36 cellular contexts compared by ENCODE assay signal in the genomic region with DNA sequence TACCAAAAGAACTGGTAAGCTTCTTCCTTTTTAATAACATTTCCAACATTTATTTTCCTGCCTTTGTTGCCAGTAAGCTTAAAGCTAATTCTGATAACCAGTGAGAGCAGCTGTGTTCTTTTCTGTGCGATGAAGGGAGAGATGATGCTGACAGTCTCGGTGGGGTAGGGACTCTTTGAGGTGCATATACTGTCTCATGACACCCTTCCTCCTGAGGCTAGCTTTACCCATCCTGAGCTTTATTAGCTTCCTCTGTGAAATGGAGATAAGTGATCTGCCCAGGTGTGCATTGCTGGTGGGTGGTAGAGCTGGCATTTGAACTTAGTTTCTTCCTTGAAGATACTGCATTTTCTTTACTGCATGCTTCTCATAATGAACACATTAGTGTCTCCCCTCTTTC.
"Had no signal": no experiment of that assay in that cellular context is flagged by ENCODE, and none has a peak within 500 bp of the region (broad histone marks: within the 10 kb centered on the region; RNA-seq: fewer than 3 reads in every experiment).

No MANE protein-coding gene starts in this region.

- H3K4me3 Mint-ChIP-seq: activated CD4-positive, alpha-beta memory T cell treated with anti-CD3 and anti-CD28 coated beads for 36 hours; activated CD4-positive, alpha-beta T cell treated with anti-CD3 and anti-CD28 coated beads for 36 hours; activated CD4-positive, alpha-beta T cell treated with anti-CD3 and anti-CD28 coated beads, Interleukin-2, amount 10 ng/mL, durations not matched to agents 24 days and 14 days; activated CD8-positive, alpha-beta memory T cell treated with anti-CD3 and anti-CD28 coated beads, Interleukin-2, amount 10 ng/mL, durations not matched to agents 7 days and 5 days; activated CD8-positive, alpha-beta T cell treated with anti-CD3 and anti-CD28 coated beads, Interleukin-2, amount 10 ng/mL, durations not matched to agents 7 days and 5 days; activated naive CD4-positive, alpha-beta T cell treated with anti-CD3 and anti-CD28 coated beads for 36 hours; activated naive CD4-positive, alpha-beta T cell treated with anti-CD3 and anti-CD28 coated beads, Interleukin-2, amount 50 U/mL, for 24 hours; activated naive CD8-positive, alpha-beta T cell treated with anti-CD3 and anti-CD28 coated beads for 36 hours; activated naive CD8-positive, alpha-beta T cell treated with anti-CD3 and anti-CD28 coated beads, Interleukin-2, amount 50 U/mL, for 24 hours; activated T-helper 1 cell treated with anti-CD3 and anti-CD28 coated beads, Interleukin-12 subunit alpha, Interleukin-12 subunit beta, Interleukin-2, Interleukin-4 antibody, amounts not matched to agents 30 ng/mL and 10 ng/mL and 1 ng/mL, durations not matched to agents 14 hours and 24 hours and 36 hours; effector memory CD8-positive, alpha-beta T cell; T-helper 2 cell treated with Interferon-gamma antibody and Interleukin-4, amounts not matched to agents 5 μg/mL and 100 μg/mL, for 36 hours had no signal

- H3K4me1 ChIP-seq: adrenal gland, body of pancreas, esophagus muscularis mucosa, gastrocnemius medialis, heart left ventricle had no signal

- H3K36me3 Mint-ChIP-seq: activated CD4-positive, alpha-beta memory T cell treated with anti-CD3 and anti-CD28 coated beads for 36 hours; activated naive CD8-positive, alpha-beta T cell treated with anti-CD3 and anti-CD28 coated beads for 36 hours had no signal

- H3K9me3 Mint-ChIP-seq: activated CD4-positive, alpha-beta memory T cell treated with anti-CD3 and anti-CD28 coated beads for 36 hours; activated CD4-positive, alpha-beta T cell treated with anti-CD3 and anti-CD28 coated beads, Interleukin-2, amount 10 ng/mL, durations not matched to agents 24 days and 14 days; activated naive CD4-positive, alpha-beta T cell treated with anti-CD3 and anti-CD28 coated beads for 36 hours; activated naive CD4-positive, alpha-beta T cell treated with anti-CD3 and anti-CD28 coated beads, Interleukin-2, amount 50 U/mL, for 24 hours; activated naive CD8-positive, alpha-beta T cell treated with anti-CD3 and anti-CD28 coated beads for 36 hours; activated naive CD8-positive, alpha-beta T cell treated with anti-CD3 and anti-CD28 coated beads, Interleukin-2, amount 50 U/mL, for 24 hours; activated T-helper 1 cell treated with anti-CD3 and anti-CD28 coated beads, Interleukin-12 subunit alpha, Interleukin-12 subunit beta, Interleukin-2, Interleukin-4 antibody, amounts not matched to agents 30 ng/mL and 10 ng/mL and 1 ng/mL, durations not matched to agents 14 hours and 24 hours and 36 hours; activated T-helper 2 cell treated with anti-CD3 and anti-CD28 coated beads, Interferon-gamma antibody, Interleukin-2, Interleukin-4, amounts not matched to agents 10 μg/mL and 5 μg/mL and 100 μg/mL, durations not matched to agents 14 hours and 24 hours and 36 hours; effector memory CD8-positive, alpha-beta T cell; T-helper 2 cell treated with Interferon-gamma antibody and Interleukin-4, amounts not matched to agents 5 μg/mL and 100 μg/mL, for 36 hours had no signal

- H3K27me3 ChIP-seq: adrenal gland, body of pancreas, esophagus muscularis mucosa, foreskin keratinocyte, gastrocnemius medialis, heart left ventricle had no signal

- H3K36me3 ChIP-seq: adrenal gland, gastrocnemius medialis, WERI-Rb-1 had no signal

- H3K4me3 ChIP-seq: adrenal gland, body of pancreas, esophagus muscularis mucosa, gastrocnemius medialis, heart left ventricle had no signal

- H3K27ac Mint-ChIP-seq: activated CD4-positive, alpha-beta memory T cell treated with anti-CD3 and anti-CD28 coated beads for 36 hours; activated CD4-positive, alpha-beta T cell treated with anti-CD3 and anti-CD28 coated beads for 36 hours; activated CD4-positive, alpha-beta T cell treated with anti-CD3 and anti-CD28 coated beads, Interleukin-2, amount 10 ng/mL, durations not matched to agents 24 days and 14 days; activated CD8-positive, alpha-beta memory T cell treated with anti-CD3 and anti-CD28 coated beads, Interleukin-2, amount 10 ng/mL, durations not matched to agents 7 days and 5 days; activated CD8-positive, alpha-beta T cell treated with anti-CD3 and anti-CD28 coated beads, Interleukin-2, amount 10 ng/mL, durations not matched to agents 7 days and 5 days; activated naive CD4-positive, alpha-beta T cell treated with anti-CD3 and anti-CD28 coated beads for 36 hours; activated naive CD4-positive, alpha-beta T cell treated with anti-CD3 and anti-CD28 coated beads, Interleukin-2, amount 50 U/mL, for 24 hours; activated naive CD8-positive, alpha-beta T cell treated with anti-CD3 and anti-CD28 coated beads for 36 hours; activated naive CD8-positive, alpha-beta T cell treated with anti-CD3 and anti-CD28 coated beads, Interleukin-2, amount 50 U/mL, for 24 hours; activated T-helper 1 cell treated with anti-CD3 and anti-CD28 coated beads, Interleukin-12 subunit alpha, Interleukin-12 subunit beta, Interleukin-2, Interleukin-4 antibody, amounts not matched to agents 30 ng/mL and 10 ng/mL and 1 ng/mL, durations not matched to agents 14 hours and 24 hours and 36 hours; activated T-helper 2 cell treated with anti-CD3 and anti-CD28 coated beads, Interferon-gamma antibody, Interleukin-2, Interleukin-4, amounts not matched to agents 10 μg/mL and 5 μg/mL and 100 μg/mL, durations not matched to agents 14 hours and 24 hours and 36 hours; effector memory CD8-positive, alpha-beta T cell; T-helper 2 cell treated with Interferon-gamma antibody and Interleukin-4, amounts not matched to agents 5 μg/mL and 100 μg/mL, for 36 hours had no signal

- H3K4me1 Mint-ChIP-seq: activated CD4-positive, alpha-beta T cell treated with anti-CD3 and anti-CD28 coated beads for 36 hours; activated CD4-positive, alpha-beta T cell treated with anti-CD3 and anti-CD28 coated beads, Interleukin-2, amount 10 ng/mL, durations not matched to agents 24 days and 14 days; activated naive CD4-positive, alpha-beta T cell treated with anti-CD3 and anti-CD28 coated beads, Interleukin-2, amount 50 U/mL, for 24 hours had no signal

- H3K27ac ChIP-seq: adrenal gland, body of pancreas, esophagus muscularis mucosa, foreskin keratinocyte, gastrocnemius medialis, heart left ventricle, WERI-Rb-1 had no signal

- DNase-seq: activated CD4-positive, alpha-beta memory T cell treated with anti-CD3 and anti-CD28 coated beads for 36 hours; activated CD4-positive, alpha-beta T cell treated with anti-CD3 and anti-CD28 coated beads for 36 hours; activated CD4-positive, alpha-beta T cell treated with anti-CD3 and anti-CD28 coated beads, Interleukin-2, amount 10 ng/mL, durations not matched to agents 24 days and 14 days; activated CD4-positive, CD25-positive, alpha-beta regulatory T cell; activated CD4-positive, CD25-positive, alpha-beta regulatory T cell treated with anti-CD3 and anti-CD28 coated beads, Interleukin-2, amount 50 U/mL, for 72 hours; activated CD8-positive, alpha-beta memory T cell treated with anti-CD3 and anti-CD28 coated beads, Interleukin-2, amount 10 ng/mL, durations not matched to agents 7 days and 5 days; activated CD8-positive, alpha-beta memory T cell treated with anti-CD3 and anti-CD28 coated beads, Interleukin-2, amount 50 U/mL, for 4 hours; activated CD8-positive, alpha-beta T cell treated with anti-CD3 and anti-CD28 coated beads, Interleukin-2, amount 10 ng/mL, durations not matched to agents 7 days and 5 days; activated effector memory CD4-positive, alpha-beta T cell treated with anti-CD3 and anti-CD28 coated beads, Interleukin-2, amount 50 U/mL, for 16 hours; activated naive CD4-positive, alpha-beta T cell treated with anti-CD3 and anti-CD28 coated beads for 36 hours; activated naive CD8-positive, alpha-beta T cell treated with anti-CD3 and anti-CD28 coated beads for 36 hours; activated naive CD8-positive, alpha-beta T cell treated with anti-CD3 and anti-CD28 coated beads, Interleukin-2, amount 50 U/mL, for 24 hours; activated T-cell treated with anti-CD3 and anti-CD28 coated beads, Interleukin-2, amount 50 U/mL, for 1 hour; activated T-cell treated with anti-CD3 and anti-CD28 coated beads, Interleukin-2, amount 50 U/mL, for 48 hours; adrenal gland; amygdala; aorta; body of pancreas; caudate nucleus; cortex of kidney; dermis blood vessel endothelial cell; effector CD4-positive, alpha-beta T cell; effector memory CD8-positive, alpha-beta T cell; erythroblast; foreskin keratinocyte; gastrocnemius medialis; glutamatergic neuron; heart left ventricle; T1000; WERI-Rb-1 had no signal

- FAIRE-seq: colon had no signal

- H3K27me3 Mint-ChIP-seq: activated CD4-positive, alpha-beta memory T cell treated with anti-CD3 and anti-CD28 coated beads for 36 hours; activated CD4-positive, alpha-beta T cell treated with anti-CD3 and anti-CD28 coated beads for 36 hours; activated CD4-positive, alpha-beta T cell treated with anti-CD3 and anti-CD28 coated beads, Interleukin-2, amount 10 ng/mL, durations not matched to agents 24 days and 14 days; activated CD8-positive, alpha-beta memory T cell treated with anti-CD3 and anti-CD28 coated beads, Interleukin-2, amount 10 ng/mL, durations not matched to agents 7 days and 5 days; activated naive CD4-positive, alpha-beta T cell treated with anti-CD3 and anti-CD28 coated beads, Interleukin-2, amount 50 U/mL, for 24 hours; activated naive CD8-positive, alpha-beta T cell treated with anti-CD3 and anti-CD28 coated beads for 36 hours; activated naive CD8-positive, alpha-beta T cell treated with anti-CD3 and anti-CD28 coated beads, Interleukin-2, amount 50 U/mL, for 24 hours; effector memory CD8-positive, alpha-beta T cell had no signal

- ATAC-seq: activated CD4-positive, alpha-beta T cell treated with anti-CD3 and anti-CD28 coated beads for 36 hours; activated CD8-positive, alpha-beta memory T cell treated with anti-CD3 and anti-CD28 coated beads, Interleukin-2, amount 10 ng/mL, durations not matched to agents 7 days and 5 days; activated CD8-positive, alpha-beta T cell treated with anti-CD3 and anti-CD28 coated beads, Interleukin-2, amount 10 ng/mL, durations not matched to agents 7 days and 5 days; activated naive CD8-positive, alpha-beta T cell treated with anti-CD3 and anti-CD28 coated beads, Interleukin-2, amount 50 U/mL, for 24 hours; body of pancreas; effector memory CD8-positive, alpha-beta T cell; foreskin keratinocyte; gastrocnemius medialis; heart left ventricle had no signal

- H3K9me3 ChIP-seq: adrenal gland, body of pancreas, esophagus muscularis mucosa, gastrocnemius medialis, heart left ventricle had no signal
